In the genomic region with DNA sequence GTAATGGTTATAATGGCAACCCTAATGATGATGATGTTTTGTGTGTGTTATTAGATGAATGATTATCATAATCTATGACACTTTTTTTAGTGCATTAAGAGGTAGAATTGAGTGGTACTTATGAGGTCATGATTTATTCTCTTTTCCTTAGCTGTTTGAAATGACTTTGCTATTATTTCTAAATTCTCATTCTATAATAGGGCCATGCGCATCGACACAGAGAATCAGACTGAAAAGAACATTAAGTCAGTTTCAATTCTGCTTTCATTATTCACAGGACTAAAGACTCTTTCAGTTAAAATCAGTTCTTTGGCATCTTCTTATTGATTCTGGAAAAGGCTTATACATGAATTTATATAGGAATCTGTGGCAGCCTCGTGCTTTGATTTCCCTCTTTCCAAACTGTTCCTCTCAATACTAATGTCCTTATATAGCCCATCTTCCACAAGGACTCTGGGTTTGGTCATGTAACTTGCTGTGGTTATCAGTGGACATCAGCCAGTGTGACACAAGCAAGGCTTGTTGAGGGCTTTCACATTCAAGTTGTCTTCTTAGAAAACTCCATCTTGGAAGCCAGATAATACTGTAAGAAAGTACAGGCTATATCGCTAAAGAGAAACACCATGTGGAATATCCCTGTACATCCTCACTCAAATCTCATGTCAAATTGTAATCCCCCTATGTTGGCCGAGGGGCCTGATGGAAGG, we compare ENCODE assay signal across 2 cellular contexts.
TF ChIP-seq lines count a peak whose summit lies in the region.

No MANE protein-coding gene starts in this region.

TF ChIP-seq in HepG2, 621 proteins besides CTCF, POLR2A, EP300 and RAD21 (continued from another document):
- TF ChIP-seq, protein P1, sequence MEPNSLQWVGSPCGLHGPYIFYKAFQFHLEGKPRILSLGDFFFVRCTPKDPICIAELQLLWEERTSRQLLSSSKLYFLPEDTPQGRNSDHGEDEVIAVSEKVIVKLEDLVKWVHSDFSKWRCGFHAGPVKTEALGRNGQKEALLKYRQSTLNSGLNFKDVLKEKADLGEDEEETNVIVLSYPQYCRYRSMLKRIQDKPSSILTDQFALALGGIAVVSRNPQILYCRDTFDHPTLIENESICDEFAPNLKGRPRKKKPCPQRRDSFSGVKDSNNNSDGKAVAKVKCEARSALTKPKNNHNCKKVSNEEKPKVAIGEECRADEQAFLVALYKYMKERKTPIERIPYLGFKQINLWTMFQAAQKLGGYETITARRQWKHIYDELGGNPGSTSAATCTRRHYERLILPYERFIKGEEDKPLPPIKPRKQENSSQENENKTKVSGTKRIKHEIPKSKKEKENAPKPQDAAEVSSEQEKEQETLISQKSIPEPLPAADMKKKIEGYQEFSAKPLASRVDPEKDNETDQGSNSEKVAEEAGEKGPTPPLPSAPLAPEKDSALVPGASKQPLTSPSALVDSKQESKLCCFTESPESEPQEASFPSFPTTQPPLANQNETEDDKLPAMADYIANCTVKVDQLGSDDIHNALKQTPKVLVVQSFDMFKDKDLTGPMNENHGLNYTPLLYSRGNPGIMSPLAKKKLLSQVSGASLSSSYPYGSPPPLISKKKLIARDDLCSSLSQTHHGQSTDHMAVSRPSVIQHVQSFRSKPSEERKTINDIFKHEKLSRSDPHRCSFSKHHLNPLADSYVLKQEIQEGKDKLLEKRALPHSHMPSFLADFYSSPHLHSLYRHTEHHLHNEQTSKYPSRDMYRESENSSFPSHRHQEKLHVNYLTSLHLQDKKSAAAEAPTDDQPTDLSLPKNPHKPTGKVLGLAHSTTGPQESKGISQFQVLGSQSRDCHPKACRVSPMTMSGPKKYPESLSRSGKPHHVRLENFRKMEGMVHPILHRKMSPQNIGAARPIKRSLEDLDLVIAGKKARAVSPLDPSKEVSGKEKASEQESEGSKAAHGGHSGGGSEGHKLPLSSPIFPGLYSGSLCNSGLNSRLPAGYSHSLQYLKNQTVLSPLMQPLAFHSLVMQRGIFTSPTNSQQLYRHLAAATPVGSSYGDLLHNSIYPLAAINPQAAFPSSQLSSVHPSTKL (CRISPR knock-in tag; IDR thresholded peaks at IDR 0.05), result no peak
- TF ChIP-seq ZSCAN31 (CRISPR knock-in tag; IDR thresholded peaks at IDR 0.05; ENCODE audit: low read depth) (no peak), CREB1 (IDR thresholded peaks at IDR 0.05) (peak; percentile 34; the same call in 1 of the 2 replicates), CREB1 (CRISPR knock-in tag; IDR thresholded peaks at IDR 0.05) (no peak), RAD51 (IDR thresholded peaks at IDR 0.05; ENCODE audit: borderline replicate concordance) (no peak)

TF ChIP-seq in HEK293, 187 proteins besides CTCF, POLR2A, EP300 and RAD21 (continued from another document):
- TF ChIP-seq, protein P2, sequence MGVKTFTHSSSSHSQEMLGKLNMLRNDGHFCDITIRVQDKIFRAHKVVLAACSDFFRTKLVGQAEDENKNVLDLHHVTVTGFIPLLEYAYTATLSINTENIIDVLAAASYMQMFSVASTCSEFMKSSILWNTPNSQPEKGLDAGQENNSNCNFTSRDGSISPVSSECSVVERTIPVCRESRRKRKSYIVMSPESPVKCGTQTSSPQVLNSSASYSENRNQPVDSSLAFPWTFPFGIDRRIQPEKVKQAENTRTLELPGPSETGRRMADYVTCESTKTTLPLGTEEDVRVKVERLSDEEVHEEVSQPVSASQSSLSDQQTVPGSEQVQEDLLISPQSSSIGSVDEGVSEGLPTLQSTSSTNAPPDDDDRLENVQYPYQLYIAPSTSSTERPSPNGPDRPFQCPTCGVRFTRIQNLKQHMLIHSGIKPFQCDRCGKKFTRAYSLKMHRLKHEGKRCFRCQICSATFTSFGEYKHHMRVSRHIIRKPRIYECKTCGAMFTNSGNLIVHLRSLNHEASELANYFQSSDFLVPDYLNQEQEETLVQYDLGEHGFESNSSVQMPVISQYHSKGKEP (tag by site-specific recombination; IDR thresholded peaks at IDR 0.05), result no peak
- TF ChIP-seq, protein P3, sequence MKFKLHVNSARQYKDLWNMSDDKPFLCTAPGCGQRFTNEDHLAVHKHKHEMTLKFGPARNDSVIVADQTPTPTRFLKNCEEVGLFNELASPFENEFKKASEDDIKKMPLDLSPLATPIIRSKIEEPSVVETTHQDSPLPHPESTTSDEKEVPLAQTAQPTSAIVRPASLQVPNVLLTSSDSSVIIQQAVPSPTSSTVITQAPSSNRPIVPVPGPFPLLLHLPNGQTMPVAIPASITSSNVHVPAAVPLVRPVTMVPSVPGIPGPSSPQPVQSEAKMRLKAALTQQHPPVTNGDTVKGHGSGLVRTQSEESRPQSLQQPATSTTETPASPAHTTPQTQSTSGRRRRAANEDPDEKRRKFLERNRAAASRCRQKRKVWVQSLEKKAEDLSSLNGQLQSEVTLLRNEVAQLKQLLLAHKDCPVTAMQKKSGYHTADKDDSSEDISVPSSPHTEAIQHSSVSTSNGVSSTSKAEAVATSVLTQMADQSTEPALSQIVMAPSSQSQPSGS (tag by site-specific recombination; IDR thresholded peaks at IDR 0.05; ENCODE audit: low read depth), result peak; percentile 42; the same call in 1 of the 2 replicates
- TF ChIP-seq ZNF121 (tag by site-specific recombination; IDR thresholded peaks at IDR 0.05), result no peak
